2 cellular contexts compared by ENCODE assay signal in genomic region chr11:75428989-75429640, GRCh38.
TF ChIP-seq lines count a peak whose summit lies in the region.

No MANE protein-coding gene starts in this region.

TF ChIP-seq in SK-N-SH, 30 proteins besides CTCF, POLR2A, EP300 and RAD21 (continued from another document):
- TF ChIP-seq REST (IDR thresholded peaks at IDR 0.05; ENCODE audit: low read depth, low read length), result no peak
- no peak for TF ChIP-seq JUND (IDR thresholded peaks at IDR 0.05)
- TF ChIP-seq SIN3A (IDR thresholded peaks at IDR 0.05; ENCODE audit: borderline replicate concordance, low read depth, low read length), result no peak
- TF ChIP-seq FOXJ3 (CRISPR knock-in tag; IDR thresholded peaks at IDR 0.05), result no peak
- no peak for TF ChIP-seq SMC3 (IDR thresholded peaks at IDR 0.05; ENCODE audit: low read depth, low read length)
- TF ChIP-seq TCF12 (IDR thresholded peaks at IDR 0.05), result no peak
- TF ChIP-seq EZH2phosphoT487 (IDR thresholded peaks at IDR 0.05; ENCODE audit: borderline replicate concordance, low read depth), result no peak
- no peak for TF ChIP-seq ELF1 (IDR thresholded peaks at IDR 0.05)

TF ChIP-seq in SK-N-SH treated with all-trans-retinoic acid at 6 μM for 48 hours, 23 proteins besides CTCF, POLR2A, EP300 and RAD21 (continued from another document):
- TF ChIP-seq PPARA (CRISPR knock-in tag; IDR thresholded peaks at IDR 0.05; ENCODE audit: borderline replicate concordance), result no peak
- no peak for TF ChIP-seq ESRRG (CRISPR knock-in tag; IDR thresholded peaks at IDR 0.05)
- no peak for TF ChIP-seq ZNF70 (CRISPR knock-in tag; IDR thresholded peaks at IDR 0.05)
- TF ChIP-seq BACH2 (CRISPR knock-in tag; IDR thresholded peaks at IDR 0.05; ENCODE audit: borderline replicate concordance), result no peak
- no peak for TF ChIP-seq ZNF8 (CRISPR knock-in tag; IDR thresholded peaks at IDR 0.05)
- no peak for TF ChIP-seq TOX (CRISPR knock-in tag; IDR thresholded peaks at IDR 0.05; ENCODE audit: borderline replicate concordance)
- TF ChIP-seq, protein P1, sequence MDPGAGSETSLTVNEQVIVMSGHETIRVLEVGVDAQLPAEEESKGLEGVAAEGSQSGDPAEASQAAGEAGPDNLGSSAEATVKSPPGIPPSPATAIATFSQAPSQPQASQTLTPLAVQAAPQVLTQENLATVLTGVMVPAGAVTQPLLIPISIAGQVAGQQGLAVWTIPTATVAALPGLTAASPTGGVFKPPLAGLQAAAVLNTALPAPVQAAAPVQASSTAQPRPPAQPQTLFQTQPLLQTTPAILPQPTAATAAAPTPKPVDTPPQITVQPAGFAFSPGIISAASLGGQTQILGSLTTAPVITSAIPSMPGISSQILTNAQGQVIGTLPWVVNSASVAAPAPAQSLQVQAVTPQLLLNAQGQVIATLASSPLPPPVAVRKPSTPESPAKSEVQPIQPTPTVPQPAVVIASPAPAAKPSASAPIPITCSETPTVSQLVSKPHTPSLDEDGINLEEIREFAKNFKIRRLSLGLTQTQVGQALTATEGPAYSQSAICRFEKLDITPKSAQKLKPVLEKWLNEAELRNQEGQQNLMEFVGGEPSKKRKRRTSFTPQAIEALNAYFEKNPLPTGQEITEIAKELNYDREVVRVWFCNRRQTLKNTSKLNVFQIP (CRISPR knock-in tag; IDR thresholded peaks at IDR 0.05; ENCODE audit: borderline replicate concordance, low read depth), result no peak
- TF ChIP-seq TSHZ2 (CRISPR knock-in tag; IDR thresholded peaks at IDR 0.05), result no peak
- TF ChIP-seq CSDC2 (CRISPR knock-in tag; IDR thresholded peaks at IDR 0.05), result no peak
- TF ChIP-seq OSR1 (CRISPR knock-in tag; IDR thresholded peaks at IDR 0.05), result no peak
- TF ChIP-seq ARNTL (CRISPR knock-in tag; IDR thresholded peaks at IDR 0.05; ENCODE audit: borderline replicate concordance, low read depth), result no peak
